In the genomic region with DNA sequence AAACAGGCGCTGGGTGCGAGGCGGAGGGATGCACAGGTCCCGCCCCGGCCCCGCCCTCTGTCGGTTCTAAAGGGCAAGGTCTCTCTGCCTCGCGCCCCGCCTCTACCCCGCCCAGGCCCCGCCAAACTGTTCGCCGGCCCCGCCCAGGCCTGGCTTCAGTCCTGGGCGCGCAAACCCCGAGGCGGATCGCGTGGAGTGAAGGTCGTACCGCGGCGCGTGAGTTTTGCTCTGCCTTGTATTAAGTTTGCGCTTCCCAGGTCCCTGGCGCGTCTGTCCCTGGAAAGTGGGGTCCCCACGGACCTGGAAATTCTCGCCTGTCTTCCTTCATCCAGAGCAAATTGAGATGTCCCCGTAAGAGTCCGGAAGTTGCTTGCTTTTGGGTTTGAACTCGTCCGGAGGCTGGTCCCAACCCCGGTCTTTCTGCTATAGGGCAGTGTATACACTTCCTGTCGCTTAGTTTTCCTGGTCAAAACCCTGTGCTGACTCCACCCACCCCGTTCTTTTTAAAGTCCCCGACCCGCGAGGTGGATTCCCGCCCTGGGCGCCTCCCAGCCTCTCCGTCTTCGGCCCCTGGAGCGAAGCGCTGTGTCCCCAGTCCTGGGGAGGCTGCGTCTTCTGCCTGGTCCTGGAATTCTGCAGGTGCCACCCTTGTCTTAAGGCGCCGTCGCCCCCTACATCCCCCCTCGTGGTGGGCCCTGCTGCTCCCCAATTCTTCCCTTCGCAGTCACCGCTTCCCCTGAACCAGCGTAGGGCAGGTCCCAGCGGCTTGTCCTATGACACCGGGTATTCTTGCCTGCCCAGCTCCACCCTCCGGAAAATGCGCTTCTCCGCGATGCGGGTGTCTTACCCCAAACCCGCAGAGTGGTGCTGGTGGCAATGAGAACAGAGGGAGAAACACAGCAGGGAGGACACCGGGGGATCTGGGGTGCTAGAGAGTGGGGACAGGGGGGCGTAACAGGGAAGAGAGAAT, we compare ENCODE assay signal across 8 cellular contexts. TPM values are rescaled to one million over a fixed set of nuclear protein-coding genes. Genes with fewer than 3 reads are reported as not detected.
DNase-seq lines count a peak whose midpoint lies in the region; ATAC-seq and TF ChIP-seq lines count a peak whose summit lies in the region.

No MANE protein-coding gene starts in this region.

- 0 out of 2 replicates have a peak overlapping the region, but pooled peaks have one; percentile 14 for H3K4ac ChIP-seq in IMR-90 (ENCODE audit: low read depth, low read length)

- TF ChIP-seq CTCF in IMR-90 (conservative IDR thresholded peaks at IDR 0.05; ENCODE audit: low read depth, low read length): no peak

- H2BK15ac ChIP-seq in IMR-90 (ENCODE audit: low read depth, low read length): no peak overlapping the region

- H3K4me3 ChIP-seq in IMR-90 (ENCODE audit: insufficient read depth, low read depth, low read length) (peak overlapping the region; percentile 57), endocrine pancreas (ENCODE audit: control insufficient read depth, insufficient read depth, low read length) (no peak overlapping the region)

- WGBS in IMR-90 (ENCODE audit: extremely low coverage in 2 of 2, insufficient read length in 1 of 2), 2 experiments: 5% methylated on average over 43 of the region's 65 CpGs; no CpG with 5 or more reads in 1 of the 2 experiments

- H3K4me1 ChIP-seq in IMR-90 (ENCODE audit: control insufficient read depth, insufficient read depth, low read length): no peaks in the 10 kb centered on the region; the same call in 1 of the 2 replicates
- H3K4me1 ChIP-seq in endocrine pancreas (ENCODE audit: control insufficient read depth, insufficient read depth, low read length): no peaks in the 10 kb centered on the region

- peak overlapping the region; percentile 5; the same call in 1 of the 2 replicates for H4K91ac ChIP-seq in IMR-90 (ENCODE audit: insufficient read depth, low read depth, low read length)

- in situ Hi-C loops in IMR-90 (cut with MboI; ENCODE audit: low sequenced_read_pairs): no loop called here

- CTCF ChIA-PET in IMR-90 (lab: Yijun Ruan, JAX): no interaction called here

- H3K14ac ChIP-seq in IMR-90 (replicated peaks; ENCODE audit: low read depth, low read length): 0 out of 2 replicates have a peak overlapping the region, but pooled peaks have one; percentile 5

- no peak overlapping the region for H2BK120ac ChIP-seq in IMR-90 (ENCODE audit: low read depth, low read length)

- ATAC-seq in GM19455 (IDR thresholded peaks at IDR 0.05; ENCODE audit: unreplicated experiment): peak; percentile 85
- ATAC-seq in IMR-90 (ENCODE audit: low read depth): peak; percentile 99

- peaks cover 19 to 23% of the 10 kb centered on the region in 2 experiments for H3K79me1 ChIP-seq in IMR-90 (ENCODE audit: low read depth in 1 of 2, low read length in 2 of 2)

- H3K9ac ChIP-seq in IMR-90 (ENCODE audit: low read depth, low read length) (peak overlapping the region; percentile 44; the same call in 1 of the 2 replicates), endocrine pancreas (ENCODE audit: control insufficient read depth, insufficient read depth, low read length) (peak overlapping the region; percentile 21)

- H2AK9ac ChIP-seq in IMR-90 (replicated peaks; ENCODE audit: low read depth, low read length, poor library complexity): peak overlapping the region; percentile 60

- DNase-seq in AG20443 (ENCODE audit: low spot score): peak; percentile 92
- DNase-seq in IMR-90: peak; percentile 61
- peak; percentile 82 for DNase-seq in activated CD8-positive, alpha-beta memory T cell treated with anti-CD3 and anti-CD28 coated beads, Interleukin-2, amount 50 U/mL, for 24 hours (ENCODE audit: extremely low read depth)
- peak; percentile 4 for DNase-seq in middle frontal gyrus (ENCODE audit: extremely low spot score, low spot score)
- DNase-seq in stimulated activated CD8-positive, alpha-beta memory T cell treated with anti-CD3 and anti-CD28 coated beads, Interleukin-15, amount 100 ng/mL, for 24 hours (ENCODE audit: low read depth): peak; percentile 79
- no peak for DNase-seq in NCI-H1048 (lab: John Stamatoyannopoulos, UW)

- no peaks in the 10 kb centered on the region for H3K9me1 ChIP-seq in IMR-90 (ENCODE audit: insufficient read depth, low read length)

- H3K27me3 ChIP-seq in IMR-90 (ENCODE audit: control insufficient read depth, insufficient read depth, low read length): no peaks in the 10 kb centered on the region
- H3K27me3 ChIP-seq in endocrine pancreas (ENCODE audit: control insufficient read depth, insufficient read depth, low read length): no peaks in the 10 kb centered on the region

- H3K4me2 ChIP-seq in IMR-90 (ENCODE audit: low read depth, low read length): peak overlapping the region; percentile 93

- H2BK5ac ChIP-seq in IMR-90 (ENCODE audit: low read depth, low read length, poor library complexity, severe bottlenecking): peak overlapping the region; percentile 18

- BruUV-seq in IMR-90 (replicated peaks; lab: Mats Ljungman, UMichigan): no TSS peak

- H3K23ac ChIP-seq in IMR-90 (ENCODE audit: low read depth, low read length): no peak overlapping the region

- no peak for TF ChIP-seq RAD21 in IMR-90 (IDR thresholded peaks at IDR 0.05; ENCODE audit: low read length)

- H3K27ac ChIP-seq in IMR-90 (ENCODE audit: insufficient read depth, low read length): peak overlapping the region; percentile 75; the same call in 1 of the 2 replicates

- peak overlapping the region; percentile 52 to 64; a peak in 3 of 4 replicates for H4K8ac ChIP-seq in IMR-90 (ENCODE audit: low read depth in 2 of 2, low read length in 2 of 2)

- dilution Hi-C loops in IMR-90 (cut with HindIII; ENCODE audit: low sequenced_read_pairs, unreplicated experiment): no loop called here

- H3K9me3 ChIP-seq in IMR-90 (ENCODE audit: control insufficient read depth, insufficient read depth, low read length) (peaks cover 2% of the 10 kb centered on the region; the same call in 1 of the 2 replicates), endocrine pancreas (ENCODE audit: control insufficient read depth, low read length) (no peaks in the 10 kb centered on the region)

- peak overlapping the region; percentile 93 for H2AFZ ChIP-seq in IMR-90 (replicated peaks; ENCODE audit: low read length, poor library complexity)

- no peaks in the 10 kb centered on the region for H4K20me1 ChIP-seq in IMR-90 (ENCODE audit: insufficient read depth, low read length)

- peaks cover 7% of the 10 kb centered on the region for H3K36me3 ChIP-seq in IMR-90 (ENCODE audit: control insufficient read depth, insufficient read depth, low read length)
- H3K36me3 ChIP-seq in endocrine pancreas (ENCODE audit: control insufficient read depth, insufficient read depth, low read length): peaks cover 4% of the 10 kb centered on the region

- TF ChIP-seq POLR2A in IMR-90 (IDR thresholded peaks at IDR 0.05; ENCODE audit: low read depth, low read length): no peak

- H3K56ac ChIP-seq in IMR-90 (ENCODE audit: extremely low read depth, insufficient read depth, low read length): no peak overlapping the region

- POLR2A ChIA-PET in IMR-90 (lab: Charles Lee; ENCODE audit: unreplicated experiment): no interaction called here

- H2AK5ac ChIP-seq in IMR-90 (ENCODE audit: low read depth, low read length): peak overlapping the region; percentile 20; the same call in 1 of the 2 replicates

- intact Hi-C loops in IMR-90 (cut with micrococcal nuclease): loop anchor here (10.0 kb wide), 1 partner anchor 209 kb away; no protein-coding TSS in a partner anchor

- no peak overlapping the region for H2BK20ac ChIP-seq in IMR-90 (ENCODE audit: low read depth, low read length)

- H3K18ac ChIP-seq in IMR-90 (ENCODE audit: low read depth, low read length): no peak overlapping the region

- H4K5ac ChIP-seq in IMR-90 (ENCODE audit: low read depth, low read length): no peak overlapping the region

TF ChIP-seq in IMR-90, 13 proteins besides CTCF, POLR2A, EP300 and RAD21:
- TF ChIP-seq BHLHE40 (IDR thresholded peaks at IDR 0.05; ENCODE audit: low read depth, low read length) (no peak), MXI1 (IDR thresholded peaks at IDR 0.05; ENCODE audit: borderline replicate concordance, low read depth, low read length) (peak; percentile 82; the same call in 1 of the 2 replicates), MAZ (IDR thresholded peaks at IDR 0.05; ENCODE audit: borderline replicate concordance, low read depth, low read length) (peak; percentile 36; the same call in 1 of the 2 replicates)
TF ChIP-seq in IMR-90: peak in this region for 2.

RNA-seq across cellular contexts. Expression of gene ZNF808, which starts 8.6 kb away (rescaled TPM):
- total RNA-seq in IMR-90 (2012; rRNA removed): 19.9 and 22.8 TPM in 2 replicates
- polyA plus RNA-seq in IMR-90 (2012; rRNA removed): 2.3 and 3.6 TPM in 2 replicates
- 0.36 and 0.48 TPM in 2 replicates for polyA plus RNA-seq in IMR-90 (2012; cell fraction: cytosol; rRNA removed)
- polyA plus RNA-seq in IMR-90 (2012; cell fraction: nucleus; rRNA removed; ENCODE audit: low replicate concordance): 0.48 and 4.5 TPM in 2 replicates

RNA-seq across cellular contexts. Expression of gene ZNF701, which starts 34.0 kb away (rescaled TPM):
- 12.2 and 12.5 TPM in 2 replicates for total RNA-seq in IMR-90 (2012; rRNA removed)
- polyA plus RNA-seq in IMR-90 (2012; rRNA removed): 3.1 and 3.8 TPM in 2 replicates
- 1.1 and 1.5 TPM in 2 replicates for polyA plus RNA-seq in IMR-90 (2012; cell fraction: cytosol; rRNA removed)
- 3.0 and 9.6 TPM in 2 replicates for polyA plus RNA-seq in IMR-90 (2012; cell fraction: nucleus; rRNA removed; ENCODE audit: low replicate concordance)
